11 cellular contexts compared by ENCODE assay signal in genomic region chr11:113189909-113190667, GRCh38.
DNase-seq lines count a peak whose midpoint lies in the region; ATAC-seq and TF ChIP-seq lines count a peak whose summit lies in the region.
"Had no signal": no experiment of that assay in that cellular context is flagged by ENCODE, and none has a peak within 500 bp of the region (broad histone marks: within the 10 kb centered on the region; RNA-seq: fewer than 3 reads in every experiment).

No MANE protein-coding gene starts in this region.

- H3K4me3 ChIP-seq in right atrium auricular region (no peak overlapping the region), uterus (no peak overlapping the region)
- H3K4me3 ChIP-seq: spleen had no signal

- peaks cover 12% of the 10 kb centered on the region for H3K27me3 Mint-ChIP-seq in activated CD4-positive, alpha-beta memory T cell treated with anti-CD3 and anti-CD28 coated beads, Interleukin-2, amount 10 ng/mL, durations not matched to agents 7 days and 5 days

- TF ChIP-seq POLR2A in uterus (IDR thresholded peaks at IDR 0.05), result no peak

- intact Hi-C loops in uterus (cut with DNase I; ENCODE audit: low total_unique reads), result no loop called here

- CTCF ChIA-PET in activated CD4-positive, alpha-beta memory T cell treated with anti-CD3 and anti-CD28 coated beads, Interleukin-2, amount 10 ng/mL, durations not matched to agents 7 days and 5 days (lab: Charles Lee), result no interaction called here

- no peaks in the 10 kb centered on the region for H3K9me3 Mint-ChIP-seq in activated CD4-positive, alpha-beta memory T cell treated with anti-CD3 and anti-CD28 coated beads, Interleukin-2, amount 10 ng/mL, durations not matched to agents 7 days and 5 days

- no peak overlapping the region for H3K27ac Mint-ChIP-seq in activated CD4-positive, alpha-beta memory T cell treated with anti-CD3 and anti-CD28 coated beads, Interleukin-2, amount 10 ng/mL, durations not matched to agents 7 days and 5 days
- H3K27ac Mint-ChIP-seq: IgD-negative memory B cell had no signal

- no peaks in the 10 kb centered on the region for H3K36me3 Mint-ChIP-seq in activated CD4-positive, alpha-beta memory T cell treated with anti-CD3 and anti-CD28 coated beads, Interleukin-2, amount 10 ng/mL, durations not matched to agents 7 days and 5 days (ENCODE audit: low read depth)
- H3K36me3 Mint-ChIP-seq: IgD-negative memory B cell had no signal

- no peaks in the 10 kb centered on the region for H3K9me3 ChIP-seq in right atrium auricular region
- no peaks in the 10 kb centered on the region for H3K9me3 ChIP-seq in uterus
- H3K9me3 ChIP-seq: spleen had no signal

- H3K27me3 ChIP-seq in right atrium auricular region (no peaks in the 10 kb centered on the region), uterus (no peaks in the 10 kb centered on the region)
- H3K27me3 ChIP-seq: spleen had no signal

- no peak for ATAC-seq in GM21515 (IDR thresholded peaks at IDR 0.05; ENCODE audit: unreplicated experiment)

- H3K27ac ChIP-seq in right atrium auricular region (peak overlapping the region; percentile 18 to 68), uterus (peak overlapping the region; percentile 47 to 55)

- no peak for TF ChIP-seq CTCF in right atrium auricular region (IDR thresholded peaks at IDR 0.05)
- no peak for TF ChIP-seq CTCF in uterus (IDR thresholded peaks at IDR 0.05)

- no peaks in the 10 kb centered on the region for H3K4me1 Mint-ChIP-seq in activated CD4-positive, alpha-beta memory T cell treated with anti-CD3 and anti-CD28 coated beads, Interleukin-2, amount 10 ng/mL, durations not matched to agents 7 days and 5 days

- H3K36me3 ChIP-seq in right atrium auricular region, result no peaks in the 10 kb centered on the region
- H3K36me3 ChIP-seq in uterus, result no peaks in the 10 kb centered on the region
- H3K36me3 ChIP-seq: spleen had no signal

- H3K4me1 ChIP-seq in right atrium auricular region (peaks cover 0 to 73% of the 10 kb centered on the region in 2 donors), uterus (peaks cover 0 to 14% of the 10 kb centered on the region in 2 donors)

- H3K4me3 Mint-ChIP-seq in activated CD4-positive, alpha-beta memory T cell treated with anti-CD3 and anti-CD28 coated beads, Interleukin-2, amount 10 ng/mL, durations not matched to agents 7 days and 5 days, result no peak overlapping the region
- H3K4me3 Mint-ChIP-seq: IgD-negative memory B cell had no signal

- DNase-seq in NCI-H82 (lab: John Stamatoyannopoulos, UW) (peak; percentile 58), NCI-H82 treated with DMSO at 0.1 percent for 48 hours (lab: John Stamatoyannopoulos, UW; ENCODE audit: unreplicated experiment) (no peak), amniotic epithelial cell (ENCODE audit: low read depth) (peak; percentile 56), right atrium auricular region (ENCODE audit: low spot score) (peak; percentile 90), uterus (peak; percentile 44 to 57), mesenteric fat pad (ENCODE audit: low spot score) (no peak)
- DNase-seq in activated CD4-positive, alpha-beta memory T cell treated with anti-CD3 and anti-CD28 coated beads, Interleukin-2, amount 10 ng/mL, durations not matched to agents 7 days and 5 days, result no peak
- DNase-seq: activated CD4-positive, alpha-beta T cell treated with anti-CD3 and anti-CD28 coated beads, Interleukin-2, amount 50 U/mL, for 1 hour; spleen had no signal

- POLR2A ChIA-PET in activated CD4-positive, alpha-beta memory T cell treated with anti-CD3 and anti-CD28 coated beads, Interleukin-2, amount 10 ng/mL, durations not matched to agents 7 days and 5 days (lab: Charles Lee), result no interaction called here

Comparison
In these comparisons a context has a peak if more than half of its experiments do, and no peak if none do; other contexts are left out.
1. DNase-seq: peak in NCI-H82 (single experiment), amniotic epithelial cell (single experiment), right atrium auricular region (single experiment) and uterus (2 of 2); none in NCI-H82 treated with DMSO at 0.1 percent for 48 hours (single experiment), activated CD4-positive, alpha-beta memory T cell treated with anti-CD3 and anti-CD28 coated beads, Interleukin-2, amount 10 ng/mL, durations not matched to agents 7 days and 5 days (single experiment) and mesenteric fat pad (single experiment).